ENCODE assay signal across 1 cellular context in genomic region chr2:103734911-103735310, GRCh38.
TF ChIP-seq lines count a peak whose summit lies in the region.

No MANE protein-coding gene starts in this region.

TF ChIP-seq in GM23338, 12 proteins besides CTCF, POLR2A, EP300 and RAD21 (continued from another document):
- TF ChIP-seq ZNF462 (CRISPR knock-in tag; IDR thresholded peaks at IDR 0.05) (no peak), ETS1 (IDR thresholded peaks at IDR 0.05) (no peak), JUNB (IDR thresholded peaks at IDR 0.05; ENCODE audit: unreplicated experiment) (no peak), ZNF331 (CRISPR knock-in tag; IDR thresholded peaks at IDR 0.05; ENCODE audit: low read depth) (no peak), REST (IDR thresholded peaks at IDR 0.05; ENCODE audit: unreplicated experiment) (no peak), ZNF114 (CRISPR knock-in tag; IDR thresholded peaks at IDR 0.05) (no peak), EZH2 (IDR thresholded peaks at IDR 0.05; ENCODE audit: low read depth, unreplicated experiment) (no peak), EZH2phosphoT487 (IDR thresholded peaks at IDR 0.05; ENCODE audit: unreplicated experiment) (no peak), STAT1 (IDR thresholded peaks at IDR 0.05; ENCODE audit: unreplicated experiment) (no peak), NANOG (IDR thresholded peaks at IDR 0.05; ENCODE audit: borderline replicate concordance) (no peak)
